12 cellular contexts compared by ENCODE assay signal in genomic region chr15:96264801-96265515, GRCh38.
DNase-seq lines count a peak whose midpoint lies in the region; ATAC-seq and TF ChIP-seq lines count a peak whose summit lies in the region.
"Had no signal": no experiment of that assay in that cellular context is flagged by ENCODE, and none has a peak within 500 bp of the region (broad histone marks: within the 10 kb centered on the region; RNA-seq: fewer than 3 reads in every experiment).

No MANE protein-coding gene starts in this region.

- H3K4me3 Mint-ChIP-seq in activated T-cell treated with anti-CD3 and anti-CD28 coated beads, Interleukin-2, amount 50 U/mL, for 4 hours, result no peak overlapping the region
- H3K4me3 Mint-ChIP-seq: activated B cell treated with CpG ODN at 0.5 μM for 24 hours, B cell, naive B cell had no signal

- WGBS in mammary epithelial cell (ENCODE audit: low coverage, missing lambda C conversion rate), result 65% methylated on average over 7 of the region's 8 CpGs

- H3K4me1 ChIP-seq in mammary epithelial cell (ENCODE audit: insufficient read depth, low read length), result peaks cover 40% of the 10 kb centered on the region

- H3K79me2 ChIP-seq in mammary epithelial cell (ENCODE audit: insufficient read depth, low read length), result no peaks in the 10 kb centered on the region

- in situ Hi-C loops in mammary epithelial cell (cut with MboI; ENCODE audit: low sequenced_read_pairs in 2 of 2), result no loop called here

- CTCF ChIA-PET in mammary epithelial cell (lab: Charles Lee; ENCODE audit: low non-redundant PET), result interaction anchor here (1.9 kb wide), 1 partner anchor 62 kb away, joined by 15 read pairs; no protein-coding TSS in a partner anchor

- no peaks in the 10 kb centered on the region for H3K36me3 ChIP-seq in mammary epithelial cell (ENCODE audit: insufficient read depth, low read length)

- ATAC-seq in activated T-cell treated with anti-CD3 and anti-CD28 coated beads, Interleukin-2, amount 50 U/mL, for 4 hours, result no peak

- no peaks in the 10 kb centered on the region for H4K20me1 ChIP-seq in mammary epithelial cell (ENCODE audit: insufficient read depth, low read length)

- no peaks in the 10 kb centered on the region for H3K27me3 ChIP-seq in mammary epithelial cell (ENCODE audit: insufficient read depth, low read length)

- no peaks in the 10 kb centered on the region for H3K9me3 ChIP-seq in mammary epithelial cell (replicated peaks; ENCODE audit: insufficient read depth, low read length)

- peak overlapping the region; percentile 53 for H3K4me2 ChIP-seq in mammary epithelial cell (ENCODE audit: insufficient read depth, low read depth, low read length)

- intact Hi-C loops in mammary epithelial cell (cut with micrococcal nuclease), result loop anchor here (2.0 to 5.0 kb wide), 2 partner anchors 34 to 708 kb away; no protein-coding TSS in a partner anchor

- H3K36me3 Mint-ChIP-seq in activated T-cell treated with anti-CD3 and anti-CD28 coated beads, Interleukin-2, amount 50 U/mL, for 4 hours (ENCODE audit: insufficient read depth), result no peaks in the 10 kb centered on the region
- H3K36me3 Mint-ChIP-seq: naive B cell had no signal

- BruUV-seq in mammary epithelial cell (replicated peaks; lab: Mats Ljungman, UMichigan), result TSS peak; percentile 95

- H3K4me1 Mint-ChIP-seq in activated T-cell treated with anti-CD3 and anti-CD28 coated beads, Interleukin-2, amount 50 U/mL, for 4 hours (ENCODE audit: low read depth), result no peaks in the 10 kb centered on the region
- H3K4me1 Mint-ChIP-seq: activated B cell treated with CpG ODN at 0.5 μM for 24 hours, B cell, naive B cell had no signal

- DNase-seq in AG08396 (ENCODE audit: low spot score) (peak; percentile 42), LoVo (ENCODE audit: low spot score) (peak; percentile 44), mammary epithelial cell (peak; percentile 81), mucosa of gallbladder (ENCODE audit: low spot score) (peak; percentile 81), NCI-H2196 (lab: John Stamatoyannopoulos, UW; ENCODE audit: unreplicated experiment) (no peak), NCI-H2107 (lab: John Stamatoyannopoulos, UW) (no peak), SIG-M5 (lab: John Stamatoyannopoulos, UW) (no peak)
- no peak for DNase-seq in activated T-cell treated with anti-CD3 and anti-CD28 coated beads, Interleukin-2, amount 50 U/mL, for 4 hours
- DNase-seq: activated B cell treated with CpG ODN at 0.5 μM for 24 hours, naive B cell, NCI-H1417 had no signal

- no peak for TF ChIP-seq CTCF in mammary epithelial cell (conservative IDR thresholded peaks at IDR 0.05 in 1 of 2, IDR thresholded peaks at IDR 0.05 in 1 of 2; ENCODE audit: extremely low read depth in 1 of 2, insufficient read depth in 1 of 2, low read depth in 1 of 2, low read length in 2 of 2)

- H3K27ac ChIP-seq in mammary epithelial cell (ENCODE audit: insufficient read depth, low read depth, low read length), result peak overlapping the region; percentile 93

- no peaks in the 10 kb centered on the region for H3K9me3 Mint-ChIP-seq in activated T-cell treated with anti-CD3 and anti-CD28 coated beads, Interleukin-2, amount 50 U/mL, for 4 hours

- dilution Hi-C loops in mammary epithelial cell (cut with HindIII; ENCODE audit: low sequenced_read_pairs), result no loop called here

- peak overlapping the region; percentile 4 for H2AFZ ChIP-seq in mammary epithelial cell (ENCODE audit: low read depth, low read length)

- no peak overlapping the region for H3K4me3 ChIP-seq in mammary epithelial cell (replicated peaks in 1 of 3; ENCODE audit: insufficient read depth in 1 of 3, low read depth in 2 of 3, low read length in 3 of 3)

- peaks cover 8% of the 10 kb centered on the region for H3K27me3 Mint-ChIP-seq in activated T-cell treated with anti-CD3 and anti-CD28 coated beads, Interleukin-2, amount 50 U/mL, for 4 hours (ENCODE audit: low read depth)
- H3K27me3 Mint-ChIP-seq: activated B cell treated with CpG ODN at 0.5 μM for 24 hours, B cell had no signal

- peak overlapping the region; percentile 38 for H3K9ac ChIP-seq in mammary epithelial cell (ENCODE audit: insufficient read depth, low read length)

Comparison
In these comparisons a context has a peak if more than half of its experiments do, and no peak if none do; other contexts are left out.
1. DNase-seq: peak in AG08396 (single experiment), LoVo (single experiment), mammary epithelial cell (single experiment) and mucosa of gallbladder (single experiment); none in activated T-cell treated with anti-CD3 and anti-CD28 coated beads, Interleukin-2, amount 50 U/mL, for 4 hours (single experiment), NCI-H2196 (single experiment), NCI-H2107 (single experiment) and SIG-M5 (single experiment).